30 cellular contexts compared by ENCODE assay signal in the genomic region with DNA sequence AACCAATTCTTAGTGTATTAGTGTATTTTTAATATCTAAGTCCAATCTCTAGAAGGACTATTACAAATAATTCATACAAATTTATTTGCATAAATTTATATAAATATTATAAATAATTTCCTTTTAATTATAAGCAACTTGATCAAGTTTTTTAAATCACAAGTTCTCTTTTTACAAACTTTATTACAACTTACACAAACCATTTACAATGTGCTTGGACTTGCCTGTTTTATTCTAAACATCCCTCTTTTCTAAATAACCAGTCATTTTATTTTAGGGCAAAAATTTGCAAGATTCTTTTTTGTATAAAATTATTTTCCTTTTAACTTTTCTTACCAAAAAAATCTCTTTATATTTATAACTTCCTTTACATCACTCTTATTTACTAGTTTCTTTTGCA.
DNase-seq lines count a peak whose midpoint lies in the region; ATAC-seq, FAIRE-seq and TF ChIP-seq lines count a peak whose summit lies in the region.
"Had no signal": no experiment of that assay in that cellular context is flagged by ENCODE, and none has a peak within 500 bp of the region (broad histone marks: within the 10 kb centered on the region; RNA-seq: fewer than 3 reads in every experiment).

No MANE protein-coding gene starts in this region.

- H3K36me3 Mint-ChIP-seq in endodermal cell (ENCODE audit: low read depth): no peaks in the 10 kb centered on the region
- H3K36me3 Mint-ChIP-seq: activated naive CD8-positive, alpha-beta T cell treated with anti-CD3 and anti-CD28 coated beads for 36 hours; immature natural killer cell; natural killer cell; stimulated activated memory B cell treated with anti-CD40 and anti-IgM and Interleukin-4, amounts not matched to agents 10 μg/mL and 1 μg/mL and 100 μg/mL, for 72 hours had no signal

- no peaks in the 10 kb centered on the region for H3K9me2 ChIP-seq in PC-3 (replicated peaks; ENCODE audit: low read length)

- H3K4me1 ChIP-seq in HepG2 (ENCODE audit: insufficient read depth, low read length) (no peaks in the 10 kb centered on the region), right lobe of liver (no peaks in the 10 kb centered on the region), PC-3 (ENCODE audit: insufficient read depth, low read length) (no peaks in the 10 kb centered on the region), endodermal cell (ENCODE audit: control insufficient read depth, insufficient read depth, low read length) (no peaks in the 10 kb centered on the region)
- H3K4me1 ChIP-seq in effector memory CD4-positive, alpha-beta T cell (ENCODE audit: control insufficient read depth, insufficient read depth, low read length, poor library complexity, severe bottlenecking): no peaks in the 10 kb centered on the region
- H3K4me1 ChIP-seq: BLaER1 treated with 17β-estradiol and CSF1 and Interleukin-3, amounts not matched to agents 10 nM and 100 nM; foreskin keratinocyte; spleen; suprapubic skin had no signal

- TF ChIP-seq CTCF in HepG2 (CRISPR knock-in tag; IDR thresholded peaks at IDR 0.05) (no peak), right lobe of liver (IDR thresholded peaks at IDR 0.05) (no peak), PC-3 (conservative IDR thresholded peaks at IDR 0.05; ENCODE audit: low read depth, low read length) (no peak), fibroblast of mammary gland (conservative IDR thresholded peaks at IDR 0.05; ENCODE audit: control insufficient read depth, insufficient read depth, low read depth, low read length) (no peak), endodermal cell (conservative IDR thresholded peaks at IDR 0.05) (no peak)

- no peak overlapping the region for H3K4me2 ChIP-seq in HepG2 (ENCODE audit: low read depth, low read length)
- no peak overlapping the region for H3K4me2 ChIP-seq in PC-3 (ENCODE audit: low read length)
- H3K4me2 ChIP-seq: BLaER1 treated with 17β-estradiol and CSF1 and Interleukin-3, amounts not matched to agents 10 nM and 100 nM had no signal

- TF ChIP-seq RAD21 in HepG2 (CRISPR knock-in tag; IDR thresholded peaks at IDR 0.05): no peak

- H3K27me3 ChIP-seq in HepG2 (ENCODE audit: control insufficient read depth in 1 of 2, insufficient read depth in 2 of 2, low read length in 2 of 2): no peaks in the 10 kb centered on the region; a peak in 1 of 5 replicates
- no peaks in the 10 kb centered on the region for H3K27me3 ChIP-seq in right lobe of liver
- H3K27me3 ChIP-seq in PC-3 (ENCODE audit: low read length): no peaks in the 10 kb centered on the region
- no peaks in the 10 kb centered on the region for H3K27me3 ChIP-seq in effector memory CD4-positive, alpha-beta T cell (replicated peaks; ENCODE audit: control insufficient read depth, insufficient read depth, low read length, poor library complexity, severe bottlenecking)
- H3K27me3 ChIP-seq in endodermal cell (ENCODE audit: control insufficient read depth, insufficient read depth, low read length, poor library complexity, severe bottlenecking): no peaks in the 10 kb centered on the region
- H3K27me3 ChIP-seq: BLaER1 treated with 17β-estradiol and CSF1 and Interleukin-3, amounts not matched to agents 10 nM and 100 nM; dorsolateral prefrontal cortex; foreskin keratinocyte; spleen; suprapubic skin had no signal

- H3K27ac ChIP-seq in HepG2 (ENCODE audit: extremely low read length, insufficient read depth, low read length) (no peak overlapping the region), right lobe of liver (no peak overlapping the region), PC-3 (ENCODE audit: low read length) (no peak overlapping the region), endodermal cell (ENCODE audit: low read depth, low read length) (no peak overlapping the region)
- no peak overlapping the region for H3K27ac ChIP-seq in effector memory CD4-positive, alpha-beta T cell (ENCODE audit: insufficient read depth, low read length, poor library complexity, severe bottlenecking)
- H3K27ac ChIP-seq: BLaER1 treated with 17β-estradiol and CSF1 and Interleukin-3, amounts not matched to agents 10 nM and 100 nM; dorsolateral prefrontal cortex; epithelial cell of prostate; foreskin keratinocyte; spleen; suprapubic skin had no signal

- H4K20me1 ChIP-seq in HepG2 (ENCODE audit: insufficient read depth, low read length) (no peaks in the 10 kb centered on the region), PC-3 (ENCODE audit: low read length) (no peaks in the 10 kb centered on the region)
- H4K20me1 ChIP-seq: BLaER1 treated with 17β-estradiol and CSF1 and Interleukin-3, amounts not matched to agents 10 nM and 100 nM had no signal

- H3K27ac Mint-ChIP-seq in endodermal cell: no peak overlapping the region
- H3K27ac Mint-ChIP-seq: activated CD4-positive, alpha-beta memory T cell treated with anti-CD3 and anti-CD28 coated beads, Interleukin-2, amount 10 ng/mL, durations not matched to agents 7 days and 5 days; activated naive CD8-positive, alpha-beta T cell treated with anti-CD3 and anti-CD28 coated beads for 36 hours; HFFc6; immature natural killer cell; natural killer cell; stimulated activated memory B cell treated with anti-CD40 and anti-IgM and Interleukin-4, amounts not matched to agents 10 μg/mL and 1 μg/mL and 100 μg/mL, for 72 hours had no signal

- POLR2A ChIA-PET in HepG2 (lab: Yijun Ruan, JAX) (no interaction called here), PC-3 (lab: Charles Lee; ENCODE audit: unreplicated experiment) (no interaction called here)

- peaks cover 40% of the 10 kb centered on the region for H3K9me3 Mint-ChIP-seq in endodermal cell
- H3K9me3 Mint-ChIP-seq: activated naive CD8-positive, alpha-beta T cell treated with anti-CD3 and anti-CD28 coated beads for 36 hours; central memory CD8-positive, alpha-beta T cell; natural killer cell; stimulated activated memory B cell treated with anti-CD40 and anti-IgM and Interleukin-4, amounts not matched to agents 10 μg/mL and 1 μg/mL and 100 μg/mL, for 72 hours had no signal

- ATAC-seq in HepG2 (no peak), right lobe of liver (no peak), PC-3 (no peak)
- ATAC-seq: foreskin keratinocyte; left lobe of liver; natural killer cell; stimulated activated memory B cell treated with anti-CD40 and anti-IgM and Interleukin-4, amounts not matched to agents 10 μg/mL and 1 μg/mL and 100 μg/mL, for 72 hours had no signal

- TF ChIP-seq POLR2A in HepG2 (IDR thresholded peaks at IDR 0.05; ENCODE audit: insufficient read depth in 1 of 2, low read depth in 2 of 2, low read length in 2 of 2): no peak
- no peak for TF ChIP-seq POLR2A in right lobe of liver (IDR thresholded peaks at IDR 0.05)

- H3F3A ChIP-seq in PC-3 (ENCODE audit: low read length, unreplicated experiment): no peaks in the 10 kb centered on the region

- in situ Hi-C loops in HepG2 (cut with HindIII; ENCODE audit: extremely low pct_ligation_motif_present, low pct_unique_long_range_greater_than_20kb): no loop called here

- H3K4me1 Mint-ChIP-seq in endodermal cell: no peaks in the 10 kb centered on the region
- H3K4me1 Mint-ChIP-seq: activated CD4-positive, alpha-beta memory T cell treated with anti-CD3 and anti-CD28 coated beads, Interleukin-2, amount 10 ng/mL, durations not matched to agents 7 days and 5 days; activated naive CD8-positive, alpha-beta T cell treated with anti-CD3 and anti-CD28 coated beads for 36 hours; central memory CD8-positive, alpha-beta T cell; immature natural killer cell; natural killer cell; stimulated activated memory B cell treated with anti-CD40 and anti-IgM and Interleukin-4, amounts not matched to agents 10 μg/mL and 1 μg/mL and 100 μg/mL, for 72 hours had no signal

- H2AFZ ChIP-seq in HepG2 (ENCODE audit: low read length) (no peak overlapping the region), PC-3 (ENCODE audit: low read length) (no peak overlapping the region)

- H3K4me3 Mint-ChIP-seq in endodermal cell: no peak overlapping the region
- H3K4me3 Mint-ChIP-seq: activated CD4-positive, alpha-beta memory T cell treated with anti-CD3 and anti-CD28 coated beads, Interleukin-2, amount 10 ng/mL, durations not matched to agents 7 days and 5 days; activated naive CD8-positive, alpha-beta T cell treated with anti-CD3 and anti-CD28 coated beads for 36 hours; central memory CD8-positive, alpha-beta T cell; HFFc6; immature natural killer cell; natural killer cell; stimulated activated memory B cell treated with anti-CD40 and anti-IgM and Interleukin-4, amounts not matched to agents 10 μg/mL and 1 μg/mL and 100 μg/mL, for 72 hours had no signal

- H3K4me3 ChIP-seq in HepG2 (replicated peaks in 1 of 3; ENCODE audit: insufficient read depth in 1 of 3, low read depth in 2 of 3, low read length in 3 of 3) (no peak overlapping the region), right lobe of liver (no peak overlapping the region), PC-3 (ENCODE audit: low read length) (no peak overlapping the region), fibroblast of mammary gland (ENCODE audit: control insufficient read depth, low read depth, low read length) (no peak overlapping the region), endodermal cell (ENCODE audit: low read length) (no peak overlapping the region)
- no peak overlapping the region for H3K4me3 ChIP-seq in effector memory CD4-positive, alpha-beta T cell (ENCODE audit: insufficient read depth, low read depth, low read length, poor library complexity, severe bottlenecking)
- H3K4me3 ChIP-seq: BLaER1 treated with 17β-estradiol and CSF1 and Interleukin-3, amounts not matched to agents 10 nM and 100 nM; dorsolateral prefrontal cortex; spleen; suprapubic skin had no signal

- FAIRE-seq in HepG2 (lab: Jason Lieb, UNC): no peak
- FAIRE-seq: astrocyte had no signal

- intact Hi-C loops in HepG2 (cut with micrococcal nuclease; ENCODE audit: unreplicated experiment): no loop called here
- intact Hi-C loops in right lobe of liver (cut with DNase I): no loop called here
- intact Hi-C loops in PC-3 (cut with micrococcal nuclease): no loop called here

- no peaks in the 10 kb centered on the region for H3K79me2 ChIP-seq in HepG2 (ENCODE audit: insufficient read depth, low read length)
- H3K79me2 ChIP-seq in PC-3 (ENCODE audit: low read length): no peaks in the 10 kb centered on the region

- no peak overlapping the region for H3K9ac ChIP-seq in HepG2 (ENCODE audit: insufficient read depth, low read depth, low read length)
- no peak overlapping the region for H3K9ac ChIP-seq in PC-3 (ENCODE audit: low read length)
- no peak overlapping the region for H3K9ac ChIP-seq in endodermal cell (ENCODE audit: extremely low read depth, low read length, poor library complexity, severe bottlenecking)
- H3K9ac ChIP-seq: BLaER1 treated with 17β-estradiol and CSF1 and Interleukin-3, amounts not matched to agents 10 nM and 100 nM had no signal

- H3K9me3 ChIP-seq in HepG2 (ENCODE audit: low read length) (peaks cover 25% of the 10 kb centered on the region), right lobe of liver (no peaks in the 10 kb centered on the region), PC-3 (ENCODE audit: low read length) (peaks cover 7% of the 10 kb centered on the region; the same call in 1 of the 2 replicates), endodermal cell (ENCODE audit: control insufficient read depth, low read length) (peaks cover 39% of the 10 kb centered on the region)
- H3K9me3 ChIP-seq in effector memory CD4-positive, alpha-beta T cell (ENCODE audit: control insufficient read depth, low read length): no peaks in the 10 kb centered on the region
- H3K9me3 ChIP-seq: suprapubic skin had no signal

- no peak for TF ChIP-seq EP300 in HepG2 (IDR thresholded peaks at IDR 0.05; ENCODE audit: low read depth in 2 of 2, low read length in 2 of 2)
- no peak for TF ChIP-seq EP300 in HepG2 (CRISPR knock-in tag; IDR thresholded peaks at IDR 0.05; ENCODE audit: borderline replicate concordance)

- BruUV-seq in HepG2 (replicated peaks; lab: Mats Ljungman, UMichigan) (no TSS peak), PC-3 (replicated peaks; lab: Mats Ljungman, UMichigan) (no TSS peak)

- no peaks in the 10 kb centered on the region for H3K27me3 Mint-ChIP-seq in endodermal cell (ENCODE audit: insufficient read depth)
- H3K27me3 Mint-ChIP-seq: activated naive CD8-positive, alpha-beta T cell treated with anti-CD3 and anti-CD28 coated beads for 36 hours had no signal

- CTCF ChIA-PET in HepG2 (lab: Yijun Ruan, JAX; ENCODE audit: low intra/inter-chr PET ratio, low total read pairs): no interaction called here
- CTCF ChIA-PET in PC-3 (lab: Charles Lee): no interaction called here

- H3K36me3 ChIP-seq in HepG2 (replicated peaks in 1 of 2; ENCODE audit: control insufficient read depth in 1 of 2, insufficient read depth in 2 of 2, low read length in 2 of 2): no peaks in the 10 kb centered on the region
- no peaks in the 10 kb centered on the region for H3K36me3 ChIP-seq in right lobe of liver
- H3K36me3 ChIP-seq in PC-3 (ENCODE audit: low read depth, low read length): no peaks in the 10 kb centered on the region
- H3K36me3 ChIP-seq in effector memory CD4-positive, alpha-beta T cell (ENCODE audit: control insufficient read depth, insufficient read depth, low read length): no peaks in the 10 kb centered on the region
- no peaks in the 10 kb centered on the region for H3K36me3 ChIP-seq in endodermal cell (ENCODE audit: control insufficient read depth, insufficient read depth, low read length)
- H3K36me3 ChIP-seq: BLaER1 treated with 17β-estradiol and CSF1 and Interleukin-3, amounts not matched to agents 10 nM and 100 nM; spleen; suprapubic skin had no signal

- DNase-seq in HepG2 (ENCODE audit: low spot score) (no peak), right lobe of liver (no peak), PC-3 (peak; percentile 18), fibroblast of mammary gland (ENCODE audit: low read depth) (peak; percentile 14), endodermal cell (no peak)
- DNase-seq in effector memory CD4-positive, alpha-beta T cell: no peak
- no peak for DNase-seq in activated CD4-positive, alpha-beta T cell treated with anti-CD3 and anti-CD28 coated beads, Interleukin-2, amount 50 U/mL, for 48 hours
- no peak for DNase-seq in activated T-cell treated with anti-CD3 and anti-CD28 coated beads, Interleukin-2, amount 50 U/mL, for 1 hour
- DNase-seq: activated CD4-positive, alpha-beta memory T cell treated with anti-CD3 and anti-CD28 coated beads, Interleukin-2, amount 10 ng/mL, durations not matched to agents 7 days and 5 days; activated CD4-positive, CD25-positive, alpha-beta regulatory T cell; activated naive CD8-positive, alpha-beta T cell treated with anti-CD3 and anti-CD28 coated beads for 36 hours; COR-L47; dorsolateral prefrontal cortex; HFFc6; immature natural killer cell; natural killer cell; NCI-H1048; NCI-H187 treated with DMSO at 0.1 percent for 48 hours; NCI-H69; SHP77 treated with DMSO at 0.1 percent for 48 hours; spleen; stimulated activated CD4-positive, alpha-beta T cell treated with anti-CD3 and anti-CD28 coated beads, Interleukin-2, amount 100 ng/mL, for 48 hours had no signal

Comparison
In these comparisons a context has a peak if more than half of its experiments do, and no peak if none do; other contexts are left out.
1. DNase-seq: peak in PC-3 (single experiment) and fibroblast of mammary gland (single experiment); none in HepG2 (single experiment), right lobe of liver (0 of 3), effector memory CD4-positive, alpha-beta T cell (0 of 3), endodermal cell (single experiment), activated CD4-positive, alpha-beta T cell treated with anti-CD3 and anti-CD28 coated beads, Interleukin-2, amount 50 U/mL, for 48 hours (0 of 2) and activated T-cell treated with anti-CD3 and anti-CD28 coated beads, Interleukin-2, amount 50 U/mL, for 1 hour (single experiment).